1 cellular context compared by ENCODE assay signal in the genomic region with DNA sequence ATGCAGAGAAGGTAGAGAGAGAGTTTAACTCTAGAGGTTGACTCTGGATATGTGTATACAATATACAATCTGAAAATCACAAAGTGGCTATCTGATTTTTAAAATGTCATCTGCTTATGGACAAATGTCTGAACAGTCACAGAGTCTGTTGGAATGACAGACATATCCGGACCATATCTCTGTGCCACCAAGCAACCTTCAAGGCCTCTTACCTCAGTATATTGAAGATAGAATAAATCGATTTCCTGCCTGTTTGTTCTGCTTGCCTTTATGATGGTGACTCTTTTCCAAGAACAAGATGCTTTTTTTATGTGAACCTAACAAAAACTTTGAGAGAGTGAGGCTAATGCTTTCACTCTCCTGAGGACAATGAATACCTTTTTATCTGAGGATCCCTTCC.
TF ChIP-seq lines count a peak whose summit lies in the region.

No MANE protein-coding gene starts in this region.

TF ChIP-seq in IMR-90, 13 proteins besides CTCF, POLR2A, EP300 and RAD21:
- TF ChIP-seq FOS (IDR thresholded peaks at IDR 0.05; ENCODE audit: low read depth, low read length) (no peak), SMC3 (IDR thresholded peaks at IDR 0.05; ENCODE audit: low read depth, low read length) (no peak)
